ENCODE assay signal across 1 cellular context in the genomic region with DNA sequence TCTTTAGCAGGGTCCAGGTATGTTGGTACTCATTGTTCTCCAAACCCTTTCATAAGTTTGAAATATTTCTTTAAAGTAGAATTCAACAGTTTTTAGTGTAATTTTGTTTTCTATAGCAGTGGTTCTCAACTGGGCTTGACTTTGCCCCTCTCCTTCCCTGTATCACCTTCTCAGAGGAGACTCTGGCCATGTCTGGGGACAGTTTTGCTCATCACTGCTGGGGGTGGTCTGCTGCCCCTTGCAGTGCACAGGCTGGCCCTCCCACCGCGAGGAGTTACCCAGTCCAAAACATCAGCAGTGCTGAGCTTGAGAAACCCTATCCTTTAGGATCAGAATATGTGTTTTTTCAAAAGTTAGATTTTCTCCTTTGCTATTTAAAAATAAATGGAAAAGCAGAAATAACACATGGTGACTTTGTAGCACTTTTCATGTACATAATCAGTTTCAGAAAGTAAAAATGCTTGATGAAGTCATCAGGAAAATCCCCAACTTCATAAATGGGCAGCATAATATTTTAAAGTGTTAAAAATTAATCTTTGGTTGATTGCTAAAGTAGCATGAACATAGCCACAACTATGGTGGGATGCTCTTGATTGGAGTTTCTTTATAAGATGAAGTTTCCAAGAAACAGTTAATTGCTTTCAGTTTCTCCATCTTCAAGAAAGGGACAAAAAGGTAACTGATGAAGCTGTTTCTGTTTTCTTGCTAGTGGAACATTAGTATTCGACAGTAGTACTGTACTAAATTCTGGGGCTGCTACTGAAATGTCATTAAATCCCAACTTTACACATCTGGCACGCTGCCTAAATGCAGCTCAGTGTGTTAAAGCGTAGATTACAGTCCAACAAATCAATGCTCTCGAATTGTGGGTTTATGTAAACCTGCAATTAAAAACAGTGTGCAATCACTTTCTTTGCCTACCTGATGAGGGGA.
TF ChIP-seq lines count a peak whose summit lies in the region.

No MANE protein-coding gene starts in this region.

TF ChIP-seq in HEK293, 187 proteins besides CTCF, POLR2A, EP300 and RAD21 (continued from another document):
- TF ChIP-seq, protein P1, sequence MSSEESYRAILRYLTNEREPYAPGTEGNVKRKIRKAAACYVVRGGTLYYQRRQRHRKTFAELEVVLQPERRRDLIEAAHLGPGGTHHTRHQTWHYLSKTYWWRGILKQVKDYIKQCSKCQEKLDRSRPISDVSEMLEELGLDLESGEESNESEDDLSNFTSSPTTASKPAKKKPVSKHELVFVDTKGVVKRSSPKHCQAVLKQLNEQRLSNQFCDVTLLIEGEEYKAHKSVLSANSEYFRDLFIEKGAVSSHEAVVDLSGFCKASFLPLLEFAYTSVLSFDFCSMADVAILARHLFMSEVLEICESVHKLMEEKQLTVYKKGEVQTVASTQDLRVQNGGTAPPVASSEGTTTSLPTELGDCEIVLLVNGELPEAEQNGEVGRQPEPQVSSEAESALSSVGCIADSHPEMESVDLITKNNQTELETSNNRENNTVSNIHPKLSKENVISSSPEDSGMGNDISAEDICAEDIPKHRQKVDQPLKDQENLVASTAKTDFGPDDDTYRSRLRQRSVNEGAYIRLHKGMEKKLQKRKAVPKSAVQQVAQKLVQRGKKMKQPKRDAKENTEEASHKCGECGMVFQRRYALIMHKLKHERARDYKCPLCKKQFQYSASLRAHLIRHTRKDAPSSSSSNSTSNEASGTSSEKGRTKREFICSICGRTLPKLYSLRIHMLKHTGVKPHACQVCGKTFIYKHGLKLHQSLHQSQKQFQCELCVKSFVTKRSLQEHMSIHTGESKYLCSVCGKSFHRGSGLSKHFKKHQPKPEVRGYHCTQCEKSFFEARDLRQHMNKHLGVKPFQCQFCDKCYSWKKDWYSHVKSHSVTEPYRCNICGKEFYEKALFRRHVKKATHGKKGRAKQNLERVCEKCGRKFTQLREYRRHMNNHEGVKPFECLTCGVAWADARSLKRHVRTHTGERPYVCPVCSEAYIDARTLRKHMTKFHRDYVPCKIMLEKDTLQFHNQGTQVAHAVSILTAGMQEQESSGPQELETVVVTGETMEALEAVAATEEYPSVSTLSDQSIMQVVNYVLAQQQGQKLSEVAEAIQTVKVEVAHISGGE (tag by site-specific recombination; conservative IDR thresholded peaks at IDR 0.05; ENCODE audit: low read depth) = no peak
- TF ChIP-seq, protein P2, sequence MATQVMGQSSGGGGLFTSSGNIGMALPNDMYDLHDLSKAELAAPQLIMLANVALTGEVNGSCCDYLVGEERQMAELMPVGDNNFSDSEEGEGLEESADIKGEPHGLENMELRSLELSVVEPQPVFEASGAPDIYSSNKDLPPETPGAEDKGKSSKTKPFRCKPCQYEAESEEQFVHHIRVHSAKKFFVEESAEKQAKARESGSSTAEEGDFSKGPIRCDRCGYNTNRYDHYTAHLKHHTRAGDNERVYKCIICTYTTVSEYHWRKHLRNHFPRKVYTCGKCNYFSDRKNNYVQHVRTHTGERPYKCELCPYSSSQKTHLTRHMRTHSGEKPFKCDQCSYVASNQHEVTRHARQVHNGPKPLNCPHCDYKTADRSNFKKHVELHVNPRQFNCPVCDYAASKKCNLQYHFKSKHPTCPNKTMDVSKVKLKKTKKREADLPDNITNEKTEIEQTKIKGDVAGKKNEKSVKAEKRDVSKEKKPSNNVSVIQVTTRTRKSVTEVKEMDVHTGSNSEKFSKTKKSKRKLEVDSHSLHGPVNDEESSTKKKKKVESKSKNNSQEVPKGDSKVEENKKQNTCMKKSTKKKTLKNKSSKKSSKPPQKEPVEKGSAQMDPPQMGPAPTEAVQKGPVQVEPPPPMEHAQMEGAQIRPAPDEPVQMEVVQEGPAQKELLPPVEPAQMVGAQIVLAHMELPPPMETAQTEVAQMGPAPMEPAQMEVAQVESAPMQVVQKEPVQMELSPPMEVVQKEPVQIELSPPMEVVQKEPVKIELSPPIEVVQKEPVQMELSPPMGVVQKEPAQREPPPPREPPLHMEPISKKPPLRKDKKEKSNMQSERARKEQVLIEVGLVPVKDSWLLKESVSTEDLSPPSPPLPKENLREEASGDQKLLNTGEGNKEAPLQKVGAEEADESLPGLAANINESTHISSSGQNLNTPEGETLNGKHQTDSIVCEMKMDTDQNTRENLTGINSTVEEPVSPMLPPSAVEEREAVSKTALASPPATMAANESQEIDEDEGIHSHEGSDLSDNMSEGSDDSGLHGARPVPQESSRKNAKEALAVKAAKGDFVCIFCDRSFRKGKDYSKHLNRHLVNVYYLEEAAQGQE (tag by site-specific recombination; IDR thresholded peaks at IDR 0.05) = no peak
- TF ChIP-seq SCRT1 (tag by site-specific recombination; IDR thresholded peaks at IDR 0.05; ENCODE audit: borderline replicate concordance) (no peak), ZNF433 (tag by site-specific recombination; IDR thresholded peaks at IDR 0.05; ENCODE audit: low read depth) (no peak), ZNF677 (tag by site-specific recombination; IDR thresholded peaks at IDR 0.05) (no peak)
